ENCODE assay signal across 8 cellular contexts in the genomic region with DNA sequence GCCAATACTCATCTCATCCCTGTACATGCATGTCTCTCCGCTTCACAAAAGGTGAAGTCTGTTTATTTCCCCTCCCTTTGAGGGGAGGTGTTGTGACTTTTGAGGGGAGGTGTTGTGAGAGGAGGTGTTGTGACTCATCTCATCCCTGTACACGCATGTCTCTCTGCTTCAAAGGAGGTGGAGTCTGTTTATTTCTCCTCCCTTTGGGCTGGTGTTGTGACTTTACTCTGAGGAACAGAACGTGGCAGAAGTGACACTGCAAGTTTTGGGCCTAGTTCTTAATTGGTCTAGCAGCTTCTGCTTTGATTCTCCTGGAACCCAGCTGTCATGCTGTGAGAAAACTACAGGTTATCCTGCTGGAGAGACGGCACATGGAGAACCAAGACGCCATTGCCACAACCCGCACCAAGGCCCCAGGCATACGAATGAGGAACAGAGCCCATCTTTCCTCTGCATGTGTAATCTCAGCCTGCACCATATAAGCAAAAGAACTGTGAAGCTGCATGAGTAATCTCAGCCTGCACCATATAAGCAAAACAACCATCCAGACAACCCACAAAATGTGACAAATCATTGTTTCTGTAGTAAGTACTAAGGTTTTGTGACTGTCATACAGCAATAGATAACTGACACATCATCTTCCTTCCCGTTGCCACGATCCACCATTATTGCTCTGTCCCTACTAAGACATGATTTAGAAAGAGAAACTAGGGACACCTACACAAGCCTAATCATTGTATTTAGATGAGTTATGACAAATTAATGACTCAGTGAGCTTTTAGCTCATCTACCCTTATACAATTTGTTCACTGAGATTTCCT. TPM values are rescaled to one million over a fixed set of nuclear protein-coding genes. Genes with fewer than 3 reads are reported as not detected.
DNase-seq lines count a peak whose midpoint lies in the region; ATAC-seq and TF ChIP-seq lines count a peak whose summit lies in the region.

No MANE protein-coding gene starts in this region.

- H3K9me3 ChIP-seq in naive thymus-derived CD4-positive, alpha-beta T cell (ENCODE audit: control insufficient read depth in 2 of 3, low read length in 3 of 3), result no peaks in the 10 kb centered on the region
- H3K9me3 ChIP-seq in prostate gland, result no peaks in the 10 kb centered on the region

- CTCF ChIA-PET in naive thymus-derived CD4-positive, alpha-beta T cell (lab: Charles Lee), result interaction anchor here (1.0 kb wide), 1 partner anchor 477 kb away, joined by 3 read pairs; no protein-coding TSS in a partner anchor

- H3K4me3 Mint-ChIP-seq in activated CD4-positive, alpha-beta T cell treated with anti-CD3 and anti-CD28 coated beads, Interleukin-2, amount 10 ng/mL, durations not matched to agents 24 days and 14 days, result peak overlapping the region; percentile 44
- H3K4me3 Mint-ChIP-seq in naive thymus-derived CD4-positive, alpha-beta T cell, result peak overlapping the region in 1 of 10 donors; percentile 55

- no peaks in the 10 kb centered on the region for H3K27me3 ChIP-seq in naive thymus-derived CD4-positive, alpha-beta T cell (ENCODE audit: control insufficient read depth in 2 of 2, insufficient read depth in 2 of 2, low read length in 2 of 2)
- H3K27me3 ChIP-seq in prostate gland (replicated peaks; ENCODE audit: insufficient read depth), result no peaks in the 10 kb centered on the region

- DNase-seq in GM04503 (ENCODE audit: low read depth), result peak; percentile 16
- peak; percentile 72 for DNase-seq in activated CD4-positive, alpha-beta T cell treated with anti-CD3 and anti-CD28 coated beads, Interleukin-2, amount 10 ng/mL, durations not matched to agents 24 days and 14 days
- peak in 1 of 9 donors; percentile 38 for DNase-seq in naive thymus-derived CD4-positive, alpha-beta T cell
- DNase-seq in prostate gland (ENCODE audit: low spot score), result no peak
- no peak for DNase-seq in NCI-H524 (lab: John Stamatoyannopoulos, UW)
- DNase-seq in amniotic stem cell (lab: John Stamatoyannopoulos, UW), result no peak

- peaks cover 34% of the 10 kb centered on the region for H3K36me3 Mint-ChIP-seq in activated CD4-positive, alpha-beta T cell treated with anti-CD3 and anti-CD28 coated beads, Interleukin-2, amount 10 ng/mL, durations not matched to agents 24 days and 14 days (ENCODE audit: low read depth)
- H3K36me3 Mint-ChIP-seq in naive thymus-derived CD4-positive, alpha-beta T cell, result peaks cover 15 to 53% (median 22%) of the 10 kb centered on the region in 5 donors

- H3K9me3 Mint-ChIP-seq in activated CD4-positive, alpha-beta T cell treated with anti-CD3 and anti-CD28 coated beads, Interleukin-2, amount 10 ng/mL, durations not matched to agents 24 days and 14 days, result no peaks in the 10 kb centered on the region
- H3K9me3 Mint-ChIP-seq in naive thymus-derived CD4-positive, alpha-beta T cell, result no peaks in the 10 kb centered on the region

- no peaks in the 10 kb centered on the region for H3K4me1 ChIP-seq in naive thymus-derived CD4-positive, alpha-beta T cell (ENCODE audit: control insufficient read depth in 2 of 2, insufficient read depth in 2 of 2, low read length in 2 of 2)
- no peaks in the 10 kb centered on the region for H3K4me1 ChIP-seq in prostate gland (replicated peaks)

- peaks cover 0 to 15% (median 4%) of the 10 kb centered on the region in 3 experiments for H3K36me3 ChIP-seq in naive thymus-derived CD4-positive, alpha-beta T cell (ENCODE audit: control insufficient read depth in 2 of 3, insufficient read depth in 3 of 3, low read length in 3 of 3)
- H3K36me3 ChIP-seq in prostate gland, result no peaks in the 10 kb centered on the region

- H3K27me3 Mint-ChIP-seq in activated CD4-positive, alpha-beta T cell treated with anti-CD3 and anti-CD28 coated beads, Interleukin-2, amount 10 ng/mL, durations not matched to agents 24 days and 14 days, result no peaks in the 10 kb centered on the region
- H3K27me3 Mint-ChIP-seq in naive thymus-derived CD4-positive, alpha-beta T cell, result no peaks in the 10 kb centered on the region

- TF ChIP-seq POLR2A in prostate gland (IDR thresholded peaks at IDR 0.05), result no peak

- POLR2A ChIA-PET in naive thymus-derived CD4-positive, alpha-beta T cell (lab: Charles Lee), result no interaction called here

- 94% methylated on average over 9 of the region's 9 CpGs for WGBS in prostate gland

- no peak for TF ChIP-seq CTCF in prostate gland (IDR thresholded peaks at IDR 0.05)

- no peak overlapping the region for H3K27ac ChIP-seq in naive thymus-derived CD4-positive, alpha-beta T cell (ENCODE audit: low read depth, low read length)
- no peak overlapping the region for H3K27ac ChIP-seq in prostate gland

- H3K4me1 Mint-ChIP-seq in activated CD4-positive, alpha-beta T cell treated with anti-CD3 and anti-CD28 coated beads, Interleukin-2, amount 10 ng/mL, durations not matched to agents 24 days and 14 days, result peaks cover 14% of the 10 kb centered on the region
- H3K4me1 Mint-ChIP-seq in naive thymus-derived CD4-positive, alpha-beta T cell, result peaks cover 0 to 28% (median 5%) of the 10 kb centered on the region in 7 donors

- intact Hi-C loops in activated CD4-positive, alpha-beta T cell treated with anti-CD3 and anti-CD28 coated beads, Interleukin-2, amount 10 ng/mL, durations not matched to agents 24 days and 14 days (cut with micrococcal nuclease), result loop anchor here (1.0 kb wide), 7 partner anchors 22 to 475 kb away; a partner anchor contains a TSS
- intact Hi-C loops in naive thymus-derived CD4-positive, alpha-beta T cell (cut with micrococcal nuclease), result loop anchor here in 1 of 2 donors (1.0 to 2.0 kb wide), 2 partner anchors 26 to 30 kb away; a partner anchor contains a TSS
- intact Hi-C loops in prostate gland (cut with DNase I), result no loop called here

- H3K27ac Mint-ChIP-seq in activated CD4-positive, alpha-beta T cell treated with anti-CD3 and anti-CD28 coated beads, Interleukin-2, amount 10 ng/mL, durations not matched to agents 24 days and 14 days, result peak overlapping the region; percentile 96
- peak overlapping the region in 2 of 9 donors; percentile 13 to 85 for H3K27ac Mint-ChIP-seq in naive thymus-derived CD4-positive, alpha-beta T cell

- H3K4me3 ChIP-seq in naive thymus-derived CD4-positive, alpha-beta T cell (ENCODE audit: low read length), result no peak overlapping the region
- no peak overlapping the region for H3K4me3 ChIP-seq in prostate gland

- ATAC-seq in GM21786 (IDR thresholded peaks at IDR 0.05; ENCODE audit: unreplicated experiment), result peak; percentile 42
- ATAC-seq in naive thymus-derived CD4-positive, alpha-beta T cell, result peak; percentile 57
- ATAC-seq in HG03139 (IDR thresholded peaks at IDR 0.05; ENCODE audit: unreplicated experiment), result no peak

RNA-seq across cellular contexts. Expression of a gene that starts 30.0 kb away (rescaled TPM):
- total RNA-seq in activated CD4-positive, alpha-beta T cell treated with anti-CD3 and anti-CD28 coated beads, Interleukin-2, amount 10 ng/mL, durations not matched to agents 24 days and 14 days, result 6.9 and 7.6 TPM in 2 replicates
- total RNA-seq in naive thymus-derived CD4-positive, alpha-beta T cell, result 10 to 100 TPM in 2 of 5 experiments, 1 to 10 TPM in 3; 6.0 to 14.5 (median 9.9) TPM
- polyA plus RNA-seq in naive thymus-derived CD4-positive, alpha-beta T cell, result 1 to 10 TPM; 2.5 TPM
- 1 to 10 TPM; 4.1 to 8.4 TPM for total RNA-seq in prostate gland

RNA-seq across cellular contexts. Expression of a gene that starts 31.2 kb away (rescaled TPM):
- total RNA-seq in activated CD4-positive, alpha-beta T cell treated with anti-CD3 and anti-CD28 coated beads, Interleukin-2, amount 10 ng/mL, durations not matched to agents 24 days and 14 days, result 21.5 and 22.6 TPM in 2 replicates
- 10 to 100 TPM; 19.5 to 38.7 (median 23.4) TPM for total RNA-seq in naive thymus-derived CD4-positive, alpha-beta T cell
- polyA plus RNA-seq in naive thymus-derived CD4-positive, alpha-beta T cell, result 10 to 100 TPM; 19.4 to 28.0 TPM
- 10 to 100 TPM; 11.1 to 15.8 TPM for total RNA-seq in prostate gland

Comparison
In these comparisons a context has a peak if more than half of its experiments do, and no peak if none do; other contexts are left out.
1. DNase-seq: peak in GM04503 (single experiment) and activated CD4-positive, alpha-beta T cell treated with anti-CD3 and anti-CD28 coated beads, Interleukin-2, amount 10 ng/mL, durations not matched to agents 24 days and 14 days (single experiment); none in prostate gland (single experiment), NCI-H524 (0 of 2) and amniotic stem cell (single experiment).